Comparison of ENCODE assay signal across 1 cellular context in the genomic region with DNA sequence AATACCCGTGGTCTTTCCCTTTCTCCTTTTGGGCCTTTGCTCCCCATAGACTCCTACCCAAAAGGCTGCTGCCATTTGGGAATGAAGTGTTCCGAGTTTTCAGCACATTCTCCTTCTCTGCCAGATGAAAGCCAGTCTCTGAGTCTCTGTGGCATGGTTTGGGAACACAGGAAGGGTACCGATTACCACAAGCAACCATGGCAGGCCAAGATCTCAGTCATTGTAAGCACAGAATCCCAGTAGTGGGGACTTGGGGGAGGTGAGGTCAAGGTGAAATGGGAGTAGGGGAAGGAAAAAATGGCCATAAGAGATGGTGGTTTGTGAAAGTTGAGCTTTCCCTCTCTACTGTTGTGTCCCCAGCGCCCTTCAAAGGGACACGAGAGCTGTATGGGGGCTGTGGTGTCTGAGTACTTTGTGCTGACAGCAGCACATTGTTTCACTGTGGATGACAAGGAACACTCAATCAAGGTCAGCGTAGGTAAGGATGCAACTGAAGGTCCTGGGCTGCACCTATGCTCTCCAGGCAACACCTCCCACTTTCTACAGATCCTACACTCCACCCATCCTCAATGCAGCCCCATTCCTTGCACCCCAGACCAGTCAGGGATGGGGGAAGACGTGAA.
TF ChIP-seq lines count a peak whose summit lies in the region.

No MANE protein-coding gene starts in this region.

TF ChIP-seq in K562, 482 proteins besides CTCF, POLR2A, EP300 and RAD21:
- TF ChIP-seq MAFK (IDR thresholded peaks at IDR 0.05; ENCODE audit: low read length) (peak; percentile 46), KDM5B (IDR thresholded peaks at IDR 0.05; ENCODE audit: insufficient replicate concordance, low read depth, low read length) (peak; percentile 41), ZNF311 (CRISPR knock-in tag; IDR thresholded peaks at IDR 0.05) (no peak), SUPT5H (IDR thresholded peaks at IDR 0.05) (0 out of 2 replicates have a peak, but pooled peaks have one; percentile 25), C11orf30 (IDR thresholded peaks at IDR 0.05; ENCODE audit: low read depth) (peak; percentile 43; the same call in 1 of the 2 replicates), ZNF316 (IDR thresholded peaks at IDR 0.05) (peak; percentile 78), MAFF (IDR thresholded peaks at IDR 0.05; ENCODE audit: low read length) (peak; percentile 42; the same call in 1 of the 2 replicates), ATF7 (IDR thresholded peaks at IDR 0.05) (no peak), ZC3H8 (IDR thresholded peaks at IDR 0.05) (no peak)
- TF ChIP-seq, protein P1, sequence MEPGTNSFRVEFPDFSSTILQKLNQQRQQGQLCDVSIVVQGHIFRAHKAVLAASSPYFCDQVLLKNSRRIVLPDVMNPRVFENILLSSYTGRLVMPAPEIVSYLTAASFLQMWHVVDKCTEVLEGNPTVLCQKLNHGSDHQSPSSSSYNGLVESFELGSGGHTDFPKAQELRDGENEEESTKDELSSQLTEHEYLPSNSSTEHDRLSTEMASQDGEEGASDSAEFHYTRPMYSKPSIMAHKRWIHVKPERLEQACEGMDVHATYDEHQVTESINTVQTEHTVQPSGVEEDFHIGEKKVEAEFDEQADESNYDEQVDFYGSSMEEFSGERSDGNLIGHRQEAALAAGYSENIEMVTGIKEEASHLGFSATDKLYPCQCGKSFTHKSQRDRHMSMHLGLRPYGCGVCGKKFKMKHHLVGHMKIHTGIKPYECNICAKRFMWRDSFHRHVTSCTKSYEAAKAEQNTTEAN (CRISPR knock-in tag; IDR thresholded peaks at IDR 0.05), result no peak
- TF ChIP-seq, protein P2, sequence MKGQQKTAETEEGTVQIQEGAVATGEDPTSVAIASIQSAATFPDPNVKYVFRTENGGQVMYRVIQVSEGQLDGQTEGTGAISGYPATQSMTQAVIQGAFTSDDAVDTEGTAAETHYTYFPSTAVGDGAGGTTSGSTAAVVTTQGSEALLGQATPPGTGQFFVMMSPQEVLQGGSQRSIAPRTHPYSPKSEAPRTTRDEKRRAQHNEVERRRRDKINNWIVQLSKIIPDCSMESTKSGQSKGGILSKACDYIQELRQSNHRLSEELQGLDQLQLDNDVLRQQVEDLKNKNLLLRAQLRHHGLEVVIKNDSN (CRISPR knock-in tag; IDR thresholded peaks at IDR 0.05), result peak; percentile 7; the same call in 1 of the 2 replicates
- TF ChIP-seq, protein P3, sequence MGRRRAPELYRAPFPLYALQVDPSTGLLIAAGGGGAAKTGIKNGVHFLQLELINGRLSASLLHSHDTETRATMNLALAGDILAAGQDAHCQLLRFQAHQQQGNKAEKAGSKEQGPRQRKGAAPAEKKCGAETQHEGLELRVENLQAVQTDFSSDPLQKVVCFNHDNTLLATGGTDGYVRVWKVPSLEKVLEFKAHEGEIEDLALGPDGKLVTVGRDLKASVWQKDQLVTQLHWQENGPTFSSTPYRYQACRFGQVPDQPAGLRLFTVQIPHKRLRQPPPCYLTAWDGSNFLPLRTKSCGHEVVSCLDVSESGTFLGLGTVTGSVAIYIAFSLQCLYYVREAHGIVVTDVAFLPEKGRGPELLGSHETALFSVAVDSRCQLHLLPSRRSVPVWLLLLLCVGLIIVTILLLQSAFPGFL (CRISPR knock-in tag; IDR thresholded peaks at IDR 0.05), result no peak
- TF ChIP-seq, protein P4, sequence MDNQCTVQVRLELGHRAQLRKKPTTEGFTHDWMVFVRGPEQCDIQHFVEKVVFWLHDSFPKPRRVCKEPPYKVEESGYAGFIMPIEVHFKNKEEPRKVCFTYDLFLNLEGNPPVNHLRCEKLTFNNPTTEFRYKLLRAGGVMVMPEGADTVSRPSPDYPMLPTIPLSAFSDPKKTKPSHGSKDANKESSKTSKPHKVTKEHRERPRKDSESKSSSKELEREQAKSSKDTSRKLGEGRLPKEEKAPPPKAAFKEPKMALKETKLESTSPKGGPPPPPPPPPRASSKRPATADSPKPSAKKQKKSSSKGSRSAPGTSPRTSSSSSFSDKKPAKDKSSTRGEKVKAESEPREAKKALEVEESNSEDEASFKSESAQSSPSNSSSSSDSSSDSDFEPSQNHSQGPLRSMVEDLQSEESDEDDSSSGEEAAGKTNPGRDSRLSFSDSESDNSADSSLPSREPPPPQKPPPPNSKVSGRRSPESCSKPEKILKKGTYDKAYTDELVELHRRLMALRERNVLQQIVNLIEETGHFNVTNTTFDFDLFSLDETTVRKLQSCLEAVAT (IDR thresholded peaks at IDR 0.05), result no peak
